In genomic region chr19:28542394-28543243, GRCh38 we compare ENCODE assay signal across 25 cellular contexts.
A peak's percentile ranks its signal among the peaks of the same experiment; 100 is the strongest.
DNase-seq lines count a peak whose midpoint lies in the region; ATAC-seq and TF ChIP-seq lines count a peak whose summit lies in the region.
"Had no signal": no experiment of that assay in that cellular context is flagged by ENCODE, and none has a peak within 500 bp of the region (broad histone marks: within the 10 kb centered on the region; RNA-seq: fewer than 3 reads in every experiment).

No MANE protein-coding gene starts in this region.

- peaks cover 4 to 8% of the 10 kb centered on the region in 2 donors for H3K9me3 Mint-ChIP-seq in stimulated activated naive B cell treated with anti-CD40 and anti-IgM and Interleukin-4, amounts not matched to agents 10 μg/mL and 1 μg/mL and 100 μg/mL, for 72 hours
- peaks cover 2% of the 10 kb centered on the region for H3K9me3 Mint-ChIP-seq in activated naive CD8-positive, alpha-beta T cell treated with anti-CD3 and anti-CD28 coated beads for 36 hours
- H3K9me3 Mint-ChIP-seq: activated naive CD8-positive, alpha-beta T cell treated with anti-CD3 and anti-CD28 coated beads, Interleukin-2, amount 10 ng/mL, durations not matched to agents 7 days and 5 days had no signal

- H3K36me3 ChIP-seq in OCI-LY3 (replicated peaks; ENCODE audit: low read depth, low read length) = peaks cover 7% of the 10 kb centered on the region
- no peaks in the 10 kb centered on the region for H3K36me3 ChIP-seq in lower lobe of right lung
- H3K36me3 ChIP-seq: neural progenitor cell, sigmoid colon, transverse colon had no signal

- no peaks in the 10 kb centered on the region for H3K27me3 ChIP-seq in OCI-LY3 (ENCODE audit: low read depth, low read length)
- no peaks in the 10 kb centered on the region for H3K27me3 ChIP-seq in lower lobe of right lung (ENCODE audit: low read depth)
- H3K27me3 ChIP-seq: neural progenitor cell, sigmoid colon, transverse colon had no signal

- H3K27ac ChIP-seq in OCI-LY3 (ENCODE audit: low read length) (peak overlapping the region; percentile 92), lower lobe of right lung (no peak overlapping the region)
- H3K27ac ChIP-seq: 22Rv1, HL-60, neural progenitor cell, sigmoid colon, transverse colon had no signal

- peak overlapping the region; percentile 44 for H3K4me3 ChIP-seq in OCI-LY3 (ENCODE audit: low read length)
- H3K4me3 ChIP-seq in lower lobe of right lung = no peak overlapping the region
- H3K4me3 ChIP-seq: GM23338, lung, neural progenitor cell, sigmoid colon, transverse colon had no signal

- H3K4me3 Mint-ChIP-seq in stimulated activated naive B cell treated with anti-CD40 and anti-IgM and Interleukin-4, amounts not matched to agents 10 μg/mL and 1 μg/mL and 100 μg/mL, for 72 hours = no peak overlapping the region
- H3K4me3 Mint-ChIP-seq in activated naive CD8-positive, alpha-beta T cell treated with anti-CD3 and anti-CD28 coated beads for 36 hours = no peak overlapping the region
- H3K4me3 Mint-ChIP-seq: activated CD4-positive, alpha-beta memory T cell treated with anti-CD3 and anti-CD28 coated beads, Interleukin-2, amount 10 ng/mL, durations not matched to agents 7 days and 5 days; activated naive CD8-positive, alpha-beta T cell treated with anti-CD3 and anti-CD28 coated beads, Interleukin-2, amount 10 ng/mL, durations not matched to agents 7 days and 5 days; GM23338; neural progenitor cell had no signal

- peaks cover 7% of the 10 kb centered on the region; the same call in 1 of the 2 replicates for H3K9me3 ChIP-seq in OCI-LY3 (ENCODE audit: insufficient read depth, low read length)
- H3K9me3 ChIP-seq in lower lobe of right lung = peaks cover 2% of the 10 kb centered on the region

- no peak overlapping the region for H3K27ac Mint-ChIP-seq in stimulated activated naive B cell treated with anti-CD40 and anti-IgM and Interleukin-4, amounts not matched to agents 10 μg/mL and 1 μg/mL and 100 μg/mL, for 72 hours
- no peak overlapping the region for H3K27ac Mint-ChIP-seq in activated naive CD8-positive, alpha-beta T cell treated with anti-CD3 and anti-CD28 coated beads for 36 hours
- H3K27ac Mint-ChIP-seq: activated CD4-positive, alpha-beta memory T cell treated with anti-CD3 and anti-CD28 coated beads, Interleukin-2, amount 10 ng/mL, durations not matched to agents 7 days and 5 days; activated naive CD8-positive, alpha-beta T cell treated with anti-CD3 and anti-CD28 coated beads, Interleukin-2, amount 10 ng/mL, durations not matched to agents 7 days and 5 days; GM23338; neural progenitor cell had no signal

- H3K27me3 Mint-ChIP-seq in stimulated activated naive B cell treated with anti-CD40 and anti-IgM and Interleukin-4, amounts not matched to agents 10 μg/mL and 1 μg/mL and 100 μg/mL, for 72 hours = peaks cover 0 to 12% of the 10 kb centered on the region in 2 donors
- H3K27me3 Mint-ChIP-seq in activated naive CD8-positive, alpha-beta T cell treated with anti-CD3 and anti-CD28 coated beads for 36 hours = no peaks in the 10 kb centered on the region
- H3K27me3 Mint-ChIP-seq: activated CD4-positive, alpha-beta memory T cell treated with anti-CD3 and anti-CD28 coated beads, Interleukin-2, amount 10 ng/mL, durations not matched to agents 7 days and 5 days; activated naive CD8-positive, alpha-beta T cell treated with anti-CD3 and anti-CD28 coated beads, Interleukin-2, amount 10 ng/mL, durations not matched to agents 7 days and 5 days had no signal

- DNase-seq in NCI-H1092 treated with DMSO at 0.1 percent for 48 hours (lab: John Stamatoyannopoulos, UW) (peak; percentile 1), NCI-H1092 (lab: John Stamatoyannopoulos, UW) (no peak), GM20000 (ENCODE audit: low spot score) (peak; percentile 9), lower lobe of right lung (no peak), NCI-H446 treated with DMSO at 0.1 percent for 48 hours (lab: John Stamatoyannopoulos, UW) (no peak)
- peak; percentile 44 for DNase-seq in stimulated activated naive B cell treated with anti-CD40 and anti-IgM and Interleukin-4, amounts not matched to agents 10 μg/mL and 1 μg/mL and 100 μg/mL, for 72 hours
- DNase-seq in activated naive CD8-positive, alpha-beta T cell treated with anti-CD3 and anti-CD28 coated beads for 36 hours = no peak
- DNase-seq: activated CD4-positive, alpha-beta memory T cell treated with anti-CD3 and anti-CD28 coated beads, Interleukin-2, amount 10 ng/mL, durations not matched to agents 7 days and 5 days; activated effector memory CD4-positive, alpha-beta T cell treated with Interleukin-2 at 50 U/mL for 16 hours; activated naive CD8-positive, alpha-beta T cell treated with anti-CD3 and anti-CD28 coated beads, Interleukin-2, amount 10 ng/mL, durations not matched to agents 7 days and 5 days; central memory CD4-positive, alpha-beta T cell; dermis blood vessel endothelial cell; NCI-H1930; NCI-H82; posterior cingulate gyrus; SHP77; sigmoid colon; transverse colon had no signal

- H4K20me1 ChIP-seq in OCI-LY3 (ENCODE audit: insufficient read depth, low read length) = no peaks in the 10 kb centered on the region

- intact Hi-C loops in lower lobe of right lung (cut with DNase I) = no loop called here

- peak overlapping the region; percentile 69 for H3K4me2 ChIP-seq in OCI-LY3 (ENCODE audit: low read length)
- H3K4me2 ChIP-seq: GM23338, neural progenitor cell had no signal

- peaks cover 11 to 28% of the 10 kb centered on the region in 2 donors for H3K4me1 Mint-ChIP-seq in stimulated activated naive B cell treated with anti-CD40 and anti-IgM and Interleukin-4, amounts not matched to agents 10 μg/mL and 1 μg/mL and 100 μg/mL, for 72 hours
- no peaks in the 10 kb centered on the region for H3K4me1 Mint-ChIP-seq in activated naive CD8-positive, alpha-beta T cell treated with anti-CD3 and anti-CD28 coated beads for 36 hours
- H3K4me1 Mint-ChIP-seq: activated CD4-positive, alpha-beta memory T cell treated with anti-CD3 and anti-CD28 coated beads, Interleukin-2, amount 10 ng/mL, durations not matched to agents 7 days and 5 days; activated naive CD8-positive, alpha-beta T cell treated with anti-CD3 and anti-CD28 coated beads, Interleukin-2, amount 10 ng/mL, durations not matched to agents 7 days and 5 days had no signal

- H2AFZ ChIP-seq in OCI-LY3 (ENCODE audit: low read depth, low read length) = peak overlapping the region; percentile 19; the same call in 1 of the 2 replicates
- H2AFZ ChIP-seq: GM23338, neural progenitor cell had no signal

- H3K79me2 ChIP-seq in OCI-LY3 (ENCODE audit: low read length) = no peaks in the 10 kb centered on the region

- H3K36me3 Mint-ChIP-seq in stimulated activated naive B cell treated with anti-CD40 and anti-IgM and Interleukin-4, amounts not matched to agents 10 μg/mL and 1 μg/mL and 100 μg/mL, for 72 hours = no peaks in the 10 kb centered on the region
- H3K36me3 Mint-ChIP-seq in activated naive CD8-positive, alpha-beta T cell treated with anti-CD3 and anti-CD28 coated beads for 36 hours = no peaks in the 10 kb centered on the region
- H3K36me3 Mint-ChIP-seq: activated naive CD8-positive, alpha-beta T cell treated with anti-CD3 and anti-CD28 coated beads, Interleukin-2, amount 10 ng/mL, durations not matched to agents 7 days and 5 days; neural progenitor cell had no signal

- H3K9ac ChIP-seq in OCI-LY3 (ENCODE audit: low read length) = peak overlapping the region; percentile 70
- H3K9ac ChIP-seq: neural progenitor cell had no signal

- peak; percentile 91 to 93 for ATAC-seq in stimulated activated naive B cell treated with anti-CD40 and anti-IgM and Interleukin-4, amounts not matched to agents 10 μg/mL and 1 μg/mL and 100 μg/mL, for 72 hours (replicated peaks)
- no peak for ATAC-seq in lower lobe of right lung
- ATAC-seq: activated CD4-positive, CD25-positive, alpha-beta regulatory T cell treated with anti-CD3 and anti-CD28 coated beads, Interleukin-2, amount 50 U/mL, for 24 hours; GM23338 had no signal

- no peak for TF ChIP-seq CTCF in GM20000 (IDR thresholded peaks at IDR 0.05; ENCODE audit: extremely low read depth, missing control alignments)
- no peak for TF ChIP-seq CTCF in OCI-LY3 (IDR thresholded peaks at IDR 0.05; ENCODE audit: low read depth, low read length)
- no peak for TF ChIP-seq CTCF in lower lobe of right lung (IDR thresholded peaks at IDR 0.05)

- peaks cover 50% of the 10 kb centered on the region for H3K4me1 ChIP-seq in OCI-LY3 (ENCODE audit: low read length)
- no peaks in the 10 kb centered on the region for H3K4me1 ChIP-seq in lower lobe of right lung
- H3K4me1 ChIP-seq: neural progenitor cell, sigmoid colon, transverse colon had no signal

Comparison
In these comparisons a context has a peak if more than half of its experiments do, and no peak if none do; other contexts are left out.
1. DNase-seq: peak in NCI-H1092 treated with DMSO at 0.1 percent for 48 hours (single experiment), GM20000 (single experiment) and stimulated activated naive B cell treated with anti-CD40 and anti-IgM and Interleukin-4, amounts not matched to agents 10 μg/mL and 1 μg/mL and 100 μg/mL, for 72 hours (single experiment); none in NCI-H1092 (single experiment), lower lobe of right lung (single experiment), NCI-H446 treated with DMSO at 0.1 percent for 48 hours (single experiment) and activated naive CD8-positive, alpha-beta T cell treated with anti-CD3 and anti-CD28 coated beads for 36 hours (single experiment).
2. ATAC-seq: peak in stimulated activated naive B cell treated with anti-CD40 and anti-IgM and Interleukin-4, amounts not matched to agents 10 μg/mL and 1 μg/mL and 100 μg/mL, for 72 hours (2 of 2); none in lower lobe of right lung (0 of 2).